ENCODE assay signal across 21 cellular contexts in genomic region chr16:80459331-80459777, GRCh38.
DNase-seq lines count a peak whose midpoint lies in the region; ATAC-seq, FAIRE-seq and TF ChIP-seq lines count a peak whose summit lies in the region.
"Had no signal": no experiment of that assay in that cellular context is flagged by ENCODE, and none has a peak within 500 bp of the region (broad histone marks: within the 10 kb centered on the region; RNA-seq: fewer than 3 reads in every experiment).

No MANE protein-coding gene starts in this region.

- intact Hi-C loops in right cardiac atrium (cut with DNase I), result no loop called here

- TF ChIP-seq CTCF in AG09309 (IDR thresholded peaks at IDR 0.05; ENCODE audit: control insufficient read depth, insufficient read depth, low read depth, low read length, missing control alignments), result no peak
- no peak for TF ChIP-seq CTCF in astrocyte (IDR thresholded peaks at IDR 0.05; ENCODE audit: insufficient read depth, low read depth, low read length)
- TF ChIP-seq CTCF in osteoblast (IDR thresholded peaks at IDR 0.05; ENCODE audit: extremely low read depth, low read depth, low read length), result no peak

- peak; percentile 21 for DNase-seq in AG09309 (ENCODE audit: low read depth)
- peak; percentile 77 for DNase-seq in astrocyte (ENCODE audit: low read depth)
- peak in 2 of 3 donors; percentile 27 to 56 for DNase-seq in right cardiac atrium
- DNase-seq in osteoblast (ENCODE audit: insufficient read length, low spot score, missing footprints), result peak; percentile 67
- no peak for DNase-seq in NCI-H1105 (lab: John Stamatoyannopoulos, UW)
- DNase-seq: activated naive CD4-positive, alpha-beta T cell treated with Interleukin-2 at 50 U/mL for 16 hours; activated T-cell treated with anti-CD3 and anti-CD28 coated beads for 4 hours; CD4-positive, alpha-beta memory T cell; DMS79 treated with DMSO at 0.1 percent for 48 hours; NCI-H2081 treated with DMSO at 0.1 percent for 48 hours; NCI-H524; upper lobe of left lung had no signal

- no peak overlapping the region for H3K9ac ChIP-seq in astrocyte (ENCODE audit: low read length)

- H3K27ac ChIP-seq in astrocyte (ENCODE audit: low read depth, low read length) (no peak overlapping the region), right cardiac atrium (ENCODE audit: low read length) (no peak overlapping the region), osteoblast (ENCODE audit: low read depth, low read length) (peak overlapping the region; percentile 51)
- H3K27ac ChIP-seq: HL-60, upper lobe of left lung had no signal

- no peak overlapping the region for H3K27ac Mint-ChIP-seq in astrocyte (ENCODE audit: unreplicated experiment)
- H3K27ac Mint-ChIP-seq: CD4-positive, alpha-beta memory T cell; dendritic cell treated with granulocyte-macrophage colony-stimulating factor and Interleukin-4, amounts not matched to agents 40 ng/mL and 50 ng/mL, for 4 days; mesothelial cell of epicardium; stimulated activated effector memory CD8-positive, alpha-beta T cell treated with anti-CD3 and anti-CD28 coated beads, Interleukin-12 subunit alpha, Interleukin-12 subunit beta, amount 100 ng/mL, for 72 hours had no signal

- H3K4me3 ChIP-seq in AG09309 (ENCODE audit: control insufficient read depth, low read depth, low read length) (no peak overlapping the region), astrocyte (ENCODE audit: insufficient read depth, low read depth, low read length) (no peak overlapping the region), right cardiac atrium (ENCODE audit: low read length) (no peak overlapping the region), osteoblast (ENCODE audit: insufficient read depth, low read length) (no peak overlapping the region)
- H3K4me3 ChIP-seq: upper lobe of left lung had no signal

- ATAC-seq in right cardiac atrium, result peak; percentile 73 to 76
- ATAC-seq in GM19351 (IDR thresholded peaks at IDR 0.05; ENCODE audit: unreplicated experiment), result no peak
- no peak for ATAC-seq in HG02798 (IDR thresholded peaks at IDR 0.05; ENCODE audit: poor library complexity, unreplicated experiment)
- no peak for ATAC-seq in esophagus mucosa
- ATAC-seq: HCT116; stimulated activated effector memory CD8-positive, alpha-beta T cell treated with anti-CD3 and anti-CD28 coated beads, Interleukin-12 subunit alpha, Interleukin-12 subunit beta, amount 100 ng/mL, for 72 hours had no signal

- H3K79me2 ChIP-seq in astrocyte (ENCODE audit: insufficient read depth, low read length), result no peaks in the 10 kb centered on the region
- H3K79me2 ChIP-seq in osteoblast (ENCODE audit: insufficient read depth, low read length), result no peaks in the 10 kb centered on the region

- H3K9me3 Mint-ChIP-seq in astrocyte (ENCODE audit: unreplicated experiment), result no peaks in the 10 kb centered on the region
- H3K9me3 Mint-ChIP-seq: CD4-positive, alpha-beta memory T cell; dendritic cell treated with granulocyte-macrophage colony-stimulating factor and Interleukin-4, amounts not matched to agents 40 ng/mL and 50 ng/mL, for 4 days; mesothelial cell of epicardium; stimulated activated effector memory CD8-positive, alpha-beta T cell treated with anti-CD3 and anti-CD28 coated beads, Interleukin-12 subunit alpha, Interleukin-12 subunit beta, amount 100 ng/mL, for 72 hours had no signal

- peaks cover 4% of the 10 kb centered on the region for H3K27me3 ChIP-seq in astrocyte (ENCODE audit: insufficient read depth, low read length)
- H3K27me3 ChIP-seq in right cardiac atrium (ENCODE audit: control insufficient read depth, insufficient read depth), result no peaks in the 10 kb centered on the region
- no peaks in the 10 kb centered on the region for H3K27me3 ChIP-seq in osteoblast (ENCODE audit: insufficient read depth, low read length)
- H3K27me3 ChIP-seq: upper lobe of left lung had no signal

- H3K4me2 ChIP-seq in astrocyte (ENCODE audit: low read length) (peak overlapping the region; percentile 14), osteoblast (ENCODE audit: insufficient read depth, low read length) (peak overlapping the region; percentile 1)

- 55% methylated on average over 3 of the region's 3 CpGs for WGBS in right cardiac atrium

- H2AFZ ChIP-seq in astrocyte (ENCODE audit: low read depth, low read length) (no peak overlapping the region), osteoblast (ENCODE audit: low read length) (no peak overlapping the region)

- H3K4me1 Mint-ChIP-seq in astrocyte (ENCODE audit: low read depth, unreplicated experiment), result peaks cover 13% of the 10 kb centered on the region
- H3K4me1 Mint-ChIP-seq: CD4-positive, alpha-beta memory T cell; mesothelial cell of epicardium; stimulated activated effector memory CD8-positive, alpha-beta T cell treated with anti-CD3 and anti-CD28 coated beads, Interleukin-12 subunit alpha, Interleukin-12 subunit beta, amount 100 ng/mL, for 72 hours had no signal

- H3K4me1 ChIP-seq in astrocyte (ENCODE audit: insufficient read depth, low read length) (no peaks in the 10 kb centered on the region), right cardiac atrium (ENCODE audit: control insufficient read depth, insufficient read depth, low read length) (no peaks in the 10 kb centered on the region), osteoblast (ENCODE audit: insufficient read depth, low read length) (peaks cover 15% of the 10 kb centered on the region)
- H3K4me1 ChIP-seq: upper lobe of left lung had no signal

- H4K20me1 ChIP-seq in astrocyte (ENCODE audit: insufficient read depth, low read length) (no peaks in the 10 kb centered on the region), osteoblast (ENCODE audit: insufficient read depth, low read length) (no peaks in the 10 kb centered on the region)

- no peak overlapping the region for H3K4me3 Mint-ChIP-seq in astrocyte (ENCODE audit: unreplicated experiment)
- H3K4me3 Mint-ChIP-seq: CD4-positive, alpha-beta memory T cell; dendritic cell treated with granulocyte-macrophage colony-stimulating factor and Interleukin-4, amounts not matched to agents 40 ng/mL and 50 ng/mL, for 4 days; mesothelial cell of epicardium; stimulated activated effector memory CD8-positive, alpha-beta T cell treated with anti-CD3 and anti-CD28 coated beads, Interleukin-12 subunit alpha, Interleukin-12 subunit beta, amount 100 ng/mL, for 72 hours had no signal

- no peaks in the 10 kb centered on the region for H3K36me3 ChIP-seq in astrocyte (ENCODE audit: insufficient read depth, low read length)
- no peaks in the 10 kb centered on the region for H3K36me3 ChIP-seq in osteoblast (ENCODE audit: insufficient read depth, low read length)
- H3K36me3 ChIP-seq: upper lobe of left lung had no signal

- peaks cover 3% of the 10 kb centered on the region for H3K27me3 Mint-ChIP-seq in astrocyte (ENCODE audit: low read depth, unreplicated experiment)
- H3K27me3 Mint-ChIP-seq: dendritic cell treated with granulocyte-macrophage colony-stimulating factor and Interleukin-4, amounts not matched to agents 40 ng/mL and 50 ng/mL, for 4 days had no signal

- FAIRE-seq in astrocyte (lab: Jason Lieb, UNC), result no peak
- FAIRE-seq: GM19239 had no signal

- H3K36me3 Mint-ChIP-seq in astrocyte (ENCODE audit: low read depth, unreplicated experiment), result no peaks in the 10 kb centered on the region
- H3K36me3 Mint-ChIP-seq: CD4-positive, alpha-beta memory T cell; mesothelial cell of epicardium; stimulated activated effector memory CD8-positive, alpha-beta T cell treated with anti-CD3 and anti-CD28 coated beads, Interleukin-12 subunit alpha, Interleukin-12 subunit beta, amount 100 ng/mL, for 72 hours had no signal

- no peaks in the 10 kb centered on the region for H3K9me3 ChIP-seq in astrocyte (ENCODE audit: insufficient read depth, low read depth, low read length)
- no peaks in the 10 kb centered on the region for H3K9me3 ChIP-seq in right cardiac atrium (ENCODE audit: control insufficient read depth, low read length)
- no peaks in the 10 kb centered on the region for H3K9me3 ChIP-seq in osteoblast (ENCODE audit: low read depth, low read length)
- H3K9me3 ChIP-seq: upper lobe of left lung had no signal

Comparison
In these comparisons a context has a peak if more than half of its experiments do, and no peak if none do; other contexts are left out.
1. ATAC-seq: peak in right cardiac atrium (2 of 2); none in GM19351 (single experiment), HG02798 (single experiment) and esophagus mucosa (single experiment).